21 cellular contexts compared by ENCODE assay signal in genomic region chr22:22886546-22886945, GRCh38. TPM values are rescaled to one million over a fixed set of nuclear protein-coding genes. Genes with fewer than 3 reads are reported as not detected.
DNase-seq lines count a peak whose midpoint lies in the region; ATAC-seq, FAIRE-seq and TF ChIP-seq lines count a peak whose summit lies in the region.
"Had no signal": no experiment of that assay in that cellular context is flagged by ENCODE, and none has a peak within 500 bp of the region (broad histone marks: within the 10 kb centered on the region; RNA-seq: fewer than 3 reads in every experiment).

No MANE protein-coding gene starts in this region.

- H3K27me3 Mint-ChIP-seq in IgD-negative memory B cell (peaks cover 32% of the 10 kb centered on the region), activated B cell treated with CpG ODN at 0.5 μM for 24 hours (peaks cover 6% of the 10 kb centered on the region)

- H3K27ac ChIP-seq in osteoblast (ENCODE audit: low read depth, low read length) (no peak overlapping the region), Peyer's patch (no peak overlapping the region)
- H3K27ac ChIP-seq: PC-9 had no signal

- ATAC-seq in activated B cell treated with CpG ODN at 0.5 μM for 24 hours (ENCODE audit: low read depth), result no peak

- peaks cover 6% of the 10 kb centered on the region for H3K27me3 ChIP-seq in osteoblast (ENCODE audit: insufficient read depth, low read length)
- H3K27me3 ChIP-seq in Peyer's patch, result no peaks in the 10 kb centered on the region

- intact Hi-C loops in activated B cell treated with CpG ODN at 0.5 μM for 24 hours (cut with micrococcal nuclease), result no loop called here

- H3K79me2 ChIP-seq in osteoblast (ENCODE audit: insufficient read depth, low read length), result no peaks in the 10 kb centered on the region

- H3K36me3 ChIP-seq in osteoblast (ENCODE audit: insufficient read depth, low read length) (no peaks in the 10 kb centered on the region), Peyer's patch (no peaks in the 10 kb centered on the region)

- CTCF ChIA-PET in activated B cell treated with CpG ODN at 0.5 μM for 24 hours (lab: Charles Lee), result interaction anchor here (11.1 kb wide), 1 partner anchor 50 kb away, joined by 365 read pairs; no protein-coding TSS in a partner anchor

- H3K4me1 Mint-ChIP-seq in IgD-negative memory B cell (peaks cover 42 to 52% (median 51%) of the 10 kb centered on the region in 3 donors), activated B cell treated with CpG ODN at 0.5 μM for 24 hours (peaks cover 75% of the 10 kb centered on the region)

- H3K27ac Mint-ChIP-seq in IgD-negative memory B cell, result peak overlapping the region in 1 of 3 donors; percentile 71
- H3K27ac Mint-ChIP-seq in activated B cell treated with CpG ODN at 0.5 μM for 24 hours, result peak overlapping the region; percentile 83
- H3K27ac Mint-ChIP-seq: HFFc6 had no signal

- H3K4me1 ChIP-seq in osteoblast (ENCODE audit: insufficient read depth, low read length), result no peaks in the 10 kb centered on the region
- H3K4me1 ChIP-seq in Peyer's patch, result peaks cover 0 to 11% (median 0%) of the 10 kb centered on the region in 4 donors

- peak; percentile 54 for FAIRE-seq in GM12891 (lab: Jason Lieb, UNC)
- FAIRE-seq: G401.6, H1 had no signal

- TF ChIP-seq CTCF in activated B cell treated with CpG ODN at 0.5 μM for 24 hours (IDR thresholded peaks at IDR 0.05) (no peak), osteoblast (IDR thresholded peaks at IDR 0.05; ENCODE audit: extremely low read depth, low read depth, low read length) (no peak), Peyer's patch (IDR thresholded peaks at IDR 0.05) (no peak)

- POLR2A ChIA-PET in activated B cell treated with CpG ODN at 0.5 μM for 24 hours (lab: Charles Lee), result interaction anchor here (1.3 to 11.1 kb wide), 5 partner anchors 16 to 67 kb away, joined by 3 to 701 read pairs (median 4); no protein-coding TSS in a partner anchor

- no peak for DNase-seq in GM12891 (ENCODE audit: insufficient read length, low spot score)
- no peak for DNase-seq in activated B cell treated with CpG ODN at 0.5 μM for 24 hours
- DNase-seq in osteoblast (ENCODE audit: insufficient read length, low spot score, missing footprints), result peak; percentile 5
- DNase-seq in NCI-H526 treated with DMSO at 0.1 percent for 48 hours (lab: John Stamatoyannopoulos, UW), result no peak
- DNase-seq in Peyer's patch, result no peak
- DNase-seq in activated CD4-positive, alpha-beta T cell treated with anti-CD3 and anti-CD28 coated beads for 4 hours, result no peak
- DNase-seq: C1 segment of cervical spinal cord, DMS79 treated with DMSO at 0.1 percent for 48 hours, HFFc6, MV-4-11, NCI-H1417, NCI-H2029, NCI-H2171, NCI-H446, NCI-H748 treated with DMSO at 0.1 percent for 48 hours, PC-9 had no signal

- peak overlapping the region in 3 of 4 donors; percentile 9 to 66 (median 36) for H3K4me3 Mint-ChIP-seq in IgD-negative memory B cell
- peak overlapping the region; percentile 7 for H3K4me3 Mint-ChIP-seq in activated B cell treated with CpG ODN at 0.5 μM for 24 hours
- H3K4me3 Mint-ChIP-seq: HFFc6 had no signal

- H3K4me2 ChIP-seq in osteoblast (ENCODE audit: insufficient read depth, low read length), result no peak overlapping the region
- H3K4me2 ChIP-seq: PC-9 had no signal

- no peak overlapping the region for H2AFZ ChIP-seq in osteoblast (ENCODE audit: low read length)
- H2AFZ ChIP-seq: PC-9 had no signal

- H3K9me3 ChIP-seq in osteoblast (ENCODE audit: low read depth, low read length), result no peaks in the 10 kb centered on the region
- H3K9me3 ChIP-seq in Peyer's patch, result no peaks in the 10 kb centered on the region

- H4K20me1 ChIP-seq in osteoblast (ENCODE audit: insufficient read depth, low read length), result no peaks in the 10 kb centered on the region

- no peak for TF ChIP-seq POLR2A in GM12891 (IDR thresholded peaks at IDR 0.05; ENCODE audit: low read depth, low read length)
- no peak for TF ChIP-seq POLR2A in Peyer's patch (IDR thresholded peaks at IDR 0.05)

- H3K9me3 Mint-ChIP-seq in IgD-negative memory B cell, result no peaks in the 10 kb centered on the region
- no peaks in the 10 kb centered on the region for H3K9me3 Mint-ChIP-seq in activated B cell treated with CpG ODN at 0.5 μM for 24 hours
- H3K9me3 Mint-ChIP-seq: HFFc6 had no signal

- H3K36me3 Mint-ChIP-seq in IgD-negative memory B cell, result peaks cover 3% of the 10 kb centered on the region
- peaks cover 21% of the 10 kb centered on the region for H3K36me3 Mint-ChIP-seq in activated B cell treated with CpG ODN at 0.5 μM for 24 hours (ENCODE audit: low read depth)

- no peak overlapping the region for H3K4me3 ChIP-seq in osteoblast (ENCODE audit: insufficient read depth, low read length)
- no peak overlapping the region for H3K4me3 ChIP-seq in Peyer's patch
- H3K4me3 ChIP-seq: PC-9 had no signal

TF ChIP-seq in GM12891, 5 proteins besides CTCF, POLR2A, EP300 and RAD21:
- TF ChIP-seq POU2F2 (IDR thresholded peaks at IDR 0.05; ENCODE audit: low read depth, low read length) (no peak), POLR2AphosphoS5 (IDR thresholded peaks at IDR 0.05; ENCODE audit: low read depth, low read length) (no peak), TAF1 (IDR thresholded peaks at IDR 0.05; ENCODE audit: low read depth, low read length) (no peak), PAX5 (IDR thresholded peaks at IDR 0.05; ENCODE audit: insufficient read depth, low read length, severe bottlenecking) (no peak), SPI1 (IDR thresholded peaks at IDR 0.05; ENCODE audit: low read depth, low read length) (no peak)

RNA-seq across cellular contexts. Expression of gene IGLL5, which starts 1.1 kb away (rescaled TPM):
- polyA plus RNA-seq in GM12891 (2012; ENCODE audit: low read depth, missing spikeins), result 28.1 TPM
- 195 TPM for polyA plus RNA-seq in IgD-negative memory B cell
- total RNA-seq in activated B cell treated with CpG ODN at 0.5 μM for 24 hours (189 and 195 TPM in 2 replicates), osteoblast (not detected in 2 replicates), Peyer's patch (10 to 100 TPM in 1 of 4 donors, 1 to 10 TPM in 2, not detected in 1; 1.1 to 35.5 (median 6.0) TPM)
- total RNA-seq: H1, HFFc6, PC-9, SK-MEL-5 had no signal
- polyA plus RNA-seq: AG04450, H1 had no signal
